Comparison of ENCODE assay signal across 9 cellular contexts in genomic region chr6:159701413-159701999, GRCh38. TPM values are rescaled to one million over a fixed set of nuclear protein-coding genes. Genes with fewer than 3 reads are reported as not detected.
DNase-seq lines count a peak whose midpoint lies in the region; ATAC-seq and TF ChIP-seq lines count a peak whose summit lies in the region.
"Had no signal": no experiment of that assay in that cellular context is flagged by ENCODE, and none has a peak within 500 bp of the region (broad histone marks: within the 10 kb centered on the region; RNA-seq: fewer than 3 reads in every experiment).

No MANE protein-coding gene starts in this region.

- H3K36me3 ChIP-seq in adrenal gland (replicated peaks in 1 of 2) (no peaks in the 10 kb centered on the region), hepatocyte (replicated peaks; ENCODE audit: insufficient read depth, low read depth) (no peaks in the 10 kb centered on the region), suprapubic skin (no peaks in the 10 kb centered on the region)

- peaks cover 4% of the 10 kb centered on the region for H3K9me3 Mint-ChIP-seq in activated CD4-positive, alpha-beta T cell treated with anti-CD3 and anti-CD28 coated beads for 36 hours (ENCODE audit: low read depth)
- peaks cover 1% of the 10 kb centered on the region for H3K9me3 Mint-ChIP-seq in activated CD4-positive, alpha-beta T cell treated with anti-CD3 and anti-CD28 coated beads, Interleukin-2, amount 10 ng/mL, durations not matched to agents 7 days and 5 days
- H3K9me3 Mint-ChIP-seq in WTC11, result peaks cover 24% of the 10 kb centered on the region

- peaks cover 13% of the 10 kb centered on the region for H3K4me1 Mint-ChIP-seq in activated CD4-positive, alpha-beta T cell treated with anti-CD3 and anti-CD28 coated beads for 36 hours
- H3K4me1 Mint-ChIP-seq in activated CD4-positive, alpha-beta T cell treated with anti-CD3 and anti-CD28 coated beads, Interleukin-2, amount 10 ng/mL, durations not matched to agents 7 days and 5 days, result peaks cover 9% of the 10 kb centered on the region
- H3K4me1 Mint-ChIP-seq in WTC11, result no peaks in the 10 kb centered on the region

- H4K20me1 ChIP-seq in hepatocyte (ENCODE audit: insufficient read depth, poor library complexity, severe bottlenecking), result no peaks in the 10 kb centered on the region

- peaks cover 5% of the 10 kb centered on the region for H3K36me3 Mint-ChIP-seq in activated CD4-positive, alpha-beta T cell treated with anti-CD3 and anti-CD28 coated beads for 36 hours (ENCODE audit: low read depth)
- H3K36me3 Mint-ChIP-seq in activated CD4-positive, alpha-beta T cell treated with anti-CD3 and anti-CD28 coated beads, Interleukin-2, amount 10 ng/mL, durations not matched to agents 7 days and 5 days (ENCODE audit: low read depth), result peaks cover 15% of the 10 kb centered on the region
- H3K36me3 Mint-ChIP-seq in WTC11, result peaks cover 18% of the 10 kb centered on the region

- no peaks in the 10 kb centered on the region for H3K27me3 ChIP-seq in adrenal gland
- H3K27me3 ChIP-seq in hepatocyte, result no peaks in the 10 kb centered on the region
- H3K27me3 ChIP-seq in suprapubic skin, result no peaks in the 10 kb centered on the region

- peak; percentile 27 for DNase-seq in activated CD4-positive, alpha-beta T cell treated with anti-CD3 and anti-CD28 coated beads for 36 hours
- no peak for DNase-seq in activated CD4-positive, alpha-beta T cell treated with anti-CD3 and anti-CD28 coated beads, Interleukin-2, amount 10 ng/mL, durations not matched to agents 7 days and 5 days
- DNase-seq in adrenal gland (peak in 4 of 7 donors; percentile 41 to 52 (median 49)), hepatocyte (ENCODE audit: low spot score) (peak; percentile 39), suprapubic skin (ENCODE audit: low spot score in 2 of 2) (no peak), NCI-H526 treated with DMSO at 0.1 percent for 48 hours (lab: John Stamatoyannopoulos, UW) (no peak), WTC11 (ENCODE audit: low spot score) (no peak)
- DNase-seq: NCI-H748 treated with DMSO at 0.1 percent for 48 hours had no signal

- H3K9me3 ChIP-seq in adrenal gland (replicated peaks in 1 of 3), result no peaks in the 10 kb centered on the region
- H3K9me3 ChIP-seq in hepatocyte (ENCODE audit: low read depth), result no peaks in the 10 kb centered on the region
- H3K9me3 ChIP-seq in suprapubic skin, result no peaks in the 10 kb centered on the region

- H3K4me1 ChIP-seq in adrenal gland (replicated peaks in 1 of 2), result peaks cover 8 to 19% of the 10 kb centered on the region in 2 donors
- peaks cover 8% of the 10 kb centered on the region for H3K4me1 ChIP-seq in hepatocyte (ENCODE audit: insufficient read depth)
- H3K4me1 ChIP-seq in suprapubic skin, result peaks cover 17% of the 10 kb centered on the region

- TF ChIP-seq CTCF in adrenal gland (IDR thresholded peaks at IDR 0.05), result no peak
- no peak for TF ChIP-seq CTCF in hepatocyte (IDR thresholded peaks at IDR 0.05; ENCODE audit: poor library complexity)
- no peak for TF ChIP-seq CTCF in suprapubic skin (IDR thresholded peaks at IDR 0.05)
- TF ChIP-seq CTCF in WTC11 (IDR thresholded peaks at IDR 0.05), result no peak

- H3K4me3 ChIP-seq in adrenal gland, result no peak overlapping the region
- no peak overlapping the region for H3K4me3 ChIP-seq in hepatocyte
- H3K4me3 ChIP-seq in suprapubic skin, result no peak overlapping the region

- peaks cover 13% of the 10 kb centered on the region for H3K79me2 ChIP-seq in hepatocyte

- CTCF ChIA-PET in activated CD4-positive, alpha-beta T cell treated with anti-CD3 and anti-CD28 coated beads for 36 hours (lab: Charles Lee), result interaction anchor here (1.2 to 3.0 kb wide), 3 partner anchors 18 to 24 kb away, joined by 3 to 7 read pairs (median 4); no protein-coding TSS in a partner anchor
- CTCF ChIA-PET in activated CD4-positive, alpha-beta T cell treated with anti-CD3 and anti-CD28 coated beads, Interleukin-2, amount 10 ng/mL, durations not matched to agents 7 days and 5 days (lab: Charles Lee), result interaction anchor here (0.7 to 2.2 kb wide), 5 partner anchors 10 to 558 kb away, joined by 3 to 12 read pairs (median 4); no protein-coding TSS in a partner anchor
- CTCF ChIA-PET in WTC11 (lab: Charles Lee), result no interaction called here

- no peaks in the 10 kb centered on the region for H3K27me3 Mint-ChIP-seq in activated CD4-positive, alpha-beta T cell treated with anti-CD3 and anti-CD28 coated beads for 36 hours
- H3K27me3 Mint-ChIP-seq in activated CD4-positive, alpha-beta T cell treated with anti-CD3 and anti-CD28 coated beads, Interleukin-2, amount 10 ng/mL, durations not matched to agents 7 days and 5 days, result no peaks in the 10 kb centered on the region
- H3K27me3 Mint-ChIP-seq in WTC11 (ENCODE audit: low read depth), result no peaks in the 10 kb centered on the region; the same call in none of the 2 replicates

- H3K27ac ChIP-seq in adrenal gland, result peak overlapping the region; percentile 35 to 89 (median 85)
- H3K27ac ChIP-seq in hepatocyte, result peak overlapping the region; percentile 84
- H3K27ac ChIP-seq in suprapubic skin, result peak overlapping the region; percentile 83

- no peaks in the 10 kb centered on the region for H3K9me2 ChIP-seq in hepatocyte (replicated peaks; ENCODE audit: insufficient read depth)

- TF ChIP-seq POLR2A in adrenal gland (IDR thresholded peaks at IDR 0.05), result peak in 1 of 2 donors; percentile 9
- TF ChIP-seq POLR2A in suprapubic skin (IDR thresholded peaks at IDR 0.05), result peak in 1 of 2 donors; percentile 9

- POLR2A ChIA-PET in activated CD4-positive, alpha-beta T cell treated with anti-CD3 and anti-CD28 coated beads for 36 hours (lab: Charles Lee), result interaction anchor here (0.6 kb wide), 3 partner anchors 18 to 89 kb away, joined by 4 to 5 read pairs (median 5); no protein-coding TSS in a partner anchor
- POLR2A ChIA-PET in activated CD4-positive, alpha-beta T cell treated with anti-CD3 and anti-CD28 coated beads, Interleukin-2, amount 10 ng/mL, durations not matched to agents 7 days and 5 days (lab: Charles Lee), result no interaction called here
- POLR2A ChIA-PET in WTC11 (lab: Charles Lee), result no interaction called here

- 58 to 63% (median 62%) methylated on average over 7 of the region's 7 CpGs for WGBS in adrenal gland, 4 donors
- 88% methylated on average over 7 of the region's 7 CpGs for WGBS in hepatocyte (ENCODE audit: low lambda C conversion rate, missing lambda C conversion rate)
- WGBS in suprapubic skin, result 52% methylated on average over 7 of the region's 7 CpGs

- no peak overlapping the region for H2AFZ ChIP-seq in hepatocyte

- intact Hi-C loops in activated CD4-positive, alpha-beta T cell treated with anti-CD3 and anti-CD28 coated beads for 36 hours (cut with DNase I, micrococcal nuclease), result no loop called here
- intact Hi-C loops in adrenal gland (cut with DNase I), result no loop called here

- H3K27ac Mint-ChIP-seq in activated CD4-positive, alpha-beta T cell treated with anti-CD3 and anti-CD28 coated beads for 36 hours, result peak overlapping the region; percentile 73
- no peak overlapping the region for H3K27ac Mint-ChIP-seq in activated CD4-positive, alpha-beta T cell treated with anti-CD3 and anti-CD28 coated beads, Interleukin-2, amount 10 ng/mL, durations not matched to agents 7 days and 5 days
- H3K27ac Mint-ChIP-seq in WTC11, result no peak overlapping the region

- H3K4me2 ChIP-seq in hepatocyte, result no peak overlapping the region

- H3K4me3 Mint-ChIP-seq in activated CD4-positive, alpha-beta T cell treated with anti-CD3 and anti-CD28 coated beads for 36 hours, result no peak overlapping the region
- H3K4me3 Mint-ChIP-seq in activated CD4-positive, alpha-beta T cell treated with anti-CD3 and anti-CD28 coated beads, Interleukin-2, amount 10 ng/mL, durations not matched to agents 7 days and 5 days, result no peak overlapping the region
- H3K4me3 Mint-ChIP-seq in WTC11, result no peak overlapping the region

- ATAC-seq in activated CD4-positive, alpha-beta T cell treated with anti-CD3 and anti-CD28 coated beads for 36 hours, result peak; percentile 80
- ATAC-seq in WTC11 (no peak), HG03097 (IDR thresholded peaks at IDR 0.05; ENCODE audit: low FRiP score, unreplicated experiment) (no peak)

- no peak for TF ChIP-seq EP300 in suprapubic skin (IDR thresholded peaks at IDR 0.05)

TF ChIP-seq in WTC11, 78 proteins besides CTCF, POLR2A, EP300 and RAD21 (continues in another document):
- TF ChIP-seq USF1 (CRISPR knock-in tag; IDR thresholded peaks at IDR 0.05) (no peak), HMGA2 (CRISPR knock-in tag; IDR thresholded peaks at IDR 0.05) (no peak), TCF7 (CRISPR knock-in tag; IDR thresholded peaks at IDR 0.05; ENCODE audit: low read depth) (no peak), NR2C2 (CRISPR knock-in tag; IDR thresholded peaks at IDR 0.05) (no peak)

RNA-seq across cellular contexts. Expression of gene SOD2, which starts 8.5 kb away (rescaled TPM):
- 100 to 1,000 TPM in 1 of 2 experiments, 10 to 100 TPM in 1; 90.6 to 105 TPM for total RNA-seq in activated CD4-positive, alpha-beta T cell treated with anti-CD3 and anti-CD28 coated beads for 36 hours
- total RNA-seq in activated CD4-positive, alpha-beta T cell treated with anti-CD3 and anti-CD28 coated beads, Interleukin-2, amount 10 ng/mL, durations not matched to agents 7 days and 5 days, result 10 to 100 TPM; 62.9 to 64.0 TPM
- 1,000 to 10,000 TPM in 2 of 8 donors, 100 to 1,000 TPM in 6; 312 to 3,032 (median 460) TPM for total RNA-seq in adrenal gland
- 100 to 1,000 TPM; 129 to 348 (median 208) TPM for polyA plus RNA-seq in adrenal gland
- 236 and 264 TPM in 2 replicates for total RNA-seq in hepatocyte
- 138 and 143 TPM in 2 replicates for polyA plus RNA-seq in hepatocyte
- 100 to 1,000 TPM; 159 to 173 (median 167) TPM for total RNA-seq in suprapubic skin
- 79.8 to 86.3 TPM (median 82.6 TPM) in 3 replicates for total RNA-seq in WTC11 (2021)

RNA-seq across cellular contexts. Expression of gene WTAP, which starts 25.8 kb away (rescaled TPM):
- 10 to 100 TPM; 87.2 to 91.5 TPM for total RNA-seq in activated CD4-positive, alpha-beta T cell treated with anti-CD3 and anti-CD28 coated beads for 36 hours
- total RNA-seq in activated CD4-positive, alpha-beta T cell treated with anti-CD3 and anti-CD28 coated beads, Interleukin-2, amount 10 ng/mL, durations not matched to agents 7 days and 5 days, result 100 to 1,000 TPM; 120 to 131 TPM
- 100 to 1,000 TPM in 3 of 8 donors, 10 to 100 TPM in 5; 78.9 to 145 (median 85.0) TPM for total RNA-seq in adrenal gland
- polyA plus RNA-seq in adrenal gland, result 100 to 1,000 TPM in 2 of 3 donors, 10 to 100 TPM in 1; 56.8 to 162 (median 116) TPM
- total RNA-seq in hepatocyte, result 94.8 and 101 TPM in 2 replicates
- polyA plus RNA-seq in hepatocyte, result 84.6 and 88.1 TPM in 2 replicates
- total RNA-seq in suprapubic skin, result 100 to 1,000 TPM in 1 of 4 donors, 10 to 100 TPM in 3; 68.7 to 103 (median 85.3) TPM
- total RNA-seq in WTC11 (2021), result 88.8 to 92.7 TPM (median 91.9 TPM) in 3 replicates

Comparison
In these comparisons a context has a peak if more than half of its experiments do, and no peak if none do; other contexts are left out.
1. DNase-seq: peak in activated CD4-positive, alpha-beta T cell treated with anti-CD3 and anti-CD28 coated beads for 36 hours (single experiment), adrenal gland (4 of 7) and hepatocyte (single experiment); none in activated CD4-positive, alpha-beta T cell treated with anti-CD3 and anti-CD28 coated beads, Interleukin-2, amount 10 ng/mL, durations not matched to agents 7 days and 5 days (single experiment), suprapubic skin (0 of 2), NCI-H526 treated with DMSO at 0.1 percent for 48 hours (single experiment) and WTC11 (single experiment).
2. Peak in every context shown above with its lines, with median percentiles within 50 percentile points of each other: H3K27ac ChIP-seq.